Comparison of ENCODE assay signal across 8 cellular contexts in genomic region chr7:127107601-127108007, GRCh38.
A peak's percentile ranks its signal among the peaks of the same experiment; 100 is the strongest.
DNase-seq lines count a peak whose midpoint lies in the region; ATAC-seq, FAIRE-seq and TF ChIP-seq lines count a peak whose summit lies in the region.

No MANE protein-coding gene starts in this region.

- H3K9ac ChIP-seq in fibroblast of lung (ENCODE audit: insufficient read depth, low read length) = no peak overlapping the region

- no peaks in the 10 kb centered on the region for H3K4me1 Mint-ChIP-seq in T-helper 2 cell treated with Interferon-gamma antibody and Interleukin-4, amounts not matched to agents 5 μg/mL and 100 μg/mL, for 36 hours (ENCODE audit: low read depth)
- H3K4me1 Mint-ChIP-seq in CD14-positive monocyte = no peaks in the 10 kb centered on the region

- TF ChIP-seq CTCF in fibroblast of lung (conservative IDR thresholded peaks at IDR 0.05 in 1 of 2, IDR thresholded peaks at IDR 0.05 in 1 of 2; ENCODE audit: low read depth in 1 of 2, low read length in 2 of 2) (peak; percentile 17 to 20), pancreas (IDR thresholded peaks at IDR 0.05) (peak; percentile 21 to 46 (median 32)), CD14-positive monocyte (IDR thresholded peaks at IDR 0.05) (no peak)

- H3K4me2 ChIP-seq in fibroblast of lung (ENCODE audit: extremely low read depth, insufficient read depth, low read length) = no peak overlapping the region

- intact Hi-C loops in pancreas (cut with DNase I) (no loop called here), CD14-positive monocyte (cut with micrococcal nuclease) (no loop called here)

- H3K27ac Mint-ChIP-seq in T-helper 2 cell treated with Interferon-gamma antibody and Interleukin-4, amounts not matched to agents 5 μg/mL and 100 μg/mL, for 36 hours = no peak overlapping the region
- no peak overlapping the region for H3K27ac Mint-ChIP-seq in CD14-positive monocyte

- H2AFZ ChIP-seq in fibroblast of lung (ENCODE audit: low read length) = no peak overlapping the region

- FAIRE-seq in HTR-8/SVneo (lab: Jason Lieb, UNC) (no peak), pancreas (lab: Jason Lieb, UNC) (no peak)

- no peaks in the 10 kb centered on the region for H3K79me2 ChIP-seq in fibroblast of lung (ENCODE audit: control insufficient read depth, insufficient read depth, low read length)

- peak; percentile 5 for DNase-seq in activated T-cell treated with anti-CD3 and anti-CD28 coated beads for 4 hours
- no peak for DNase-seq in activated T-cell treated with anti-CD3 and anti-CD28 coated beads, Interleukin-2, amount 50 U/mL, for 1 hour
- DNase-seq in HTR-8/SVneo (ENCODE audit: insufficient read length, low spot score) = peak; percentile 11
- DNase-seq in T-helper 2 cell treated with Interferon-gamma antibody and Interleukin-4, amounts not matched to agents 5 μg/mL and 100 μg/mL, for 36 hours (ENCODE audit: low spot score) = peak; percentile 6
- DNase-seq in fibroblast of lung (ENCODE audit: low read depth in 2 of 2) = peak; percentile 31 to 33
- peak in 4 of 6 donors; percentile 38 to 66 (median 50) for DNase-seq in pancreas
- DNase-seq in CD14-positive monocyte (ENCODE audit: low spot score) = no peak

- H3K9me3 ChIP-seq in fibroblast of lung (ENCODE audit: control insufficient read depth, insufficient read depth, low read depth, low read length) = no peaks in the 10 kb centered on the region
- no peaks in the 10 kb centered on the region for H3K9me3 ChIP-seq in pancreas

- WGBS in pancreas, 2 donors = 16 to 17% methylated on average over 5 of the region's 5 CpGs

- H3K36me3 Mint-ChIP-seq in T-helper 2 cell treated with Interferon-gamma antibody and Interleukin-4, amounts not matched to agents 5 μg/mL and 100 μg/mL, for 36 hours (ENCODE audit: low read depth) = no peaks in the 10 kb centered on the region
- no peaks in the 10 kb centered on the region for H3K36me3 Mint-ChIP-seq in CD14-positive monocyte

- H3K4me1 ChIP-seq in fibroblast of lung (ENCODE audit: control insufficient read depth, extremely low read depth, insufficient read depth, low read length) = no peaks in the 10 kb centered on the region
- no peaks in the 10 kb centered on the region for H3K4me1 ChIP-seq in pancreas

- H3K27me3 ChIP-seq in fibroblast of lung (ENCODE audit: control insufficient read depth, insufficient read depth, low read length) (no peaks in the 10 kb centered on the region), pancreas (no peaks in the 10 kb centered on the region)

- no peak overlapping the region for H3K4me3 ChIP-seq in fibroblast of lung (replicated peaks in 1 of 4; ENCODE audit: control extremely low read depth in 1 of 4, insufficient read depth in 1 of 4, low read depth in 3 of 4, low read length in 4 of 4)
- H3K4me3 ChIP-seq in pancreas = no peak overlapping the region

- no peaks in the 10 kb centered on the region for H3K9me3 Mint-ChIP-seq in T-helper 2 cell treated with Interferon-gamma antibody and Interleukin-4, amounts not matched to agents 5 μg/mL and 100 μg/mL, for 36 hours
- peaks cover 0 to 8% (median 3%) of the 10 kb centered on the region in 7 donors for H3K9me3 Mint-ChIP-seq in CD14-positive monocyte

- H3K27me3 Mint-ChIP-seq in T-helper 2 cell treated with Interferon-gamma antibody and Interleukin-4, amounts not matched to agents 5 μg/mL and 100 μg/mL, for 36 hours (ENCODE audit: low read depth) = no peaks in the 10 kb centered on the region
- H3K27me3 Mint-ChIP-seq in CD14-positive monocyte (ENCODE audit: low read depth in 3 of 3) = no peaks in the 10 kb centered on the region

- peak; percentile 84 for ATAC-seq in GM21786 (IDR thresholded peaks at IDR 0.05; ENCODE audit: unreplicated experiment)
- ATAC-seq in pancreas = peak; percentile 85 to 99 (median 94)

- H3K27ac ChIP-seq in fibroblast of lung (ENCODE audit: insufficient read depth, low read length) (no peak overlapping the region), pancreas (no peak overlapping the region)

- no peaks in the 10 kb centered on the region for H4K20me1 ChIP-seq in fibroblast of lung (ENCODE audit: control insufficient read depth, extremely low read depth, insufficient read depth, low read length)

- H3K4me3 Mint-ChIP-seq in T-helper 2 cell treated with Interferon-gamma antibody and Interleukin-4, amounts not matched to agents 5 μg/mL and 100 μg/mL, for 36 hours = no peak overlapping the region
- no peak overlapping the region for H3K4me3 Mint-ChIP-seq in CD14-positive monocyte

- H3K36me3 ChIP-seq in fibroblast of lung (ENCODE audit: control insufficient read depth, insufficient read depth, low read length) (no peaks in the 10 kb centered on the region), pancreas (no peaks in the 10 kb centered on the region)

Comparison
In these comparisons a context has a peak if more than half of its experiments do, and no peak if none do; other contexts are left out.
1. DNase-seq: peak in activated T-cell treated with anti-CD3 and anti-CD28 coated beads for 4 hours (single experiment), HTR-8/SVneo (single experiment), T-helper 2 cell treated with Interferon-gamma antibody and Interleukin-4, amounts not matched to agents 5 μg/mL and 100 μg/mL, for 36 hours (single experiment), fibroblast of lung (2 of 2) and pancreas (4 of 6); none in activated T-cell treated with anti-CD3 and anti-CD28 coated beads, Interleukin-2, amount 50 U/mL, for 1 hour (single experiment) and CD14-positive monocyte (single experiment).